ENCODE assay signal across 34 cellular contexts in genomic region chr1:40307186-40307585, GRCh38. TPM values are rescaled to one million over a fixed set of nuclear protein-coding genes. Genes with fewer than 3 reads are reported as not detected.
"Had no signal": no experiment of that assay in that cellular context is flagged by ENCODE, and none has a peak within 500 bp of the region (broad histone marks: within the 10 kb centered on the region; RNA-seq: fewer than 3 reads in every experiment).

No MANE protein-coding gene starts in this region.

- H3K9me3 ChIP-seq: heart left ventricle, left ventricle myocardium inferior, mucosa of descending colon, ovary, right atrium auricular region, right lobe of liver, stomach, suprapubic skin, thoracic aorta, tibial nerve, upper lobe of left lung, vagina had no signal

- H3K4me2 ChIP-seq: smooth muscle cell had no signal

- H3K27me3 ChIP-seq: ovary, right atrium auricular region, right lobe of liver, tibial nerve, upper lobe of left lung, vagina had no signal

- H3K4me3 ChIP-seq: heart left ventricle, left ventricle myocardium inferior, lung, mucosa of descending colon, ovary, right atrium auricular region, right lobe of liver, smooth muscle cell, stomach, suprapubic skin, thoracic aorta, tibial nerve, upper lobe of left lung, vagina had no signal

- H3K4me1 ChIP-seq: right atrium auricular region, right lobe of liver, tibial nerve, vagina had no signal

- H3K27ac ChIP-seq: heart left ventricle, left ventricle myocardium inferior, ovary, right atrium auricular region, right lobe of liver, stomach, suprapubic skin, thoracic aorta, tibial nerve, upper lobe of left lung, vagina had no signal

- H3K36me3 ChIP-seq: heart left ventricle, left ventricle myocardium inferior, ovary, right atrium auricular region, right lobe of liver, stomach, suprapubic skin, thoracic aorta, tibial nerve, upper lobe of left lung, vagina had no signal

- DNase-seq: heart left ventricle; hypothalamus; immature natural killer cell; kidney; left ventricle myocardium inferior; mesendoderm; midbrain; mucosa of descending colon; naive thymus-derived CD4-positive, alpha-beta T cell; nucleus accumbens; ovary; right lobe of liver; stimulated activated CD4-positive, alpha-beta T cell treated with anti-CD3 and anti-CD28 coated beads, Interleukin-1b, Interleukin-23, amount 100 ng/mL, for 48 hours; stimulated activated CD4-positive, alpha-beta T cell treated with anti-CD3 and anti-CD28 coated beads, Interleukin-2, amount 100 ng/mL, for 48 hours; stimulated activated naive B cell treated with anti-CD40 and anti-IgM and Interleukin-4, amounts not matched to agents 10 μg/mL and 1 μg/mL and 100 μg/mL, for 72 hours; stimulated activated naive CD8-positive, alpha-beta T cell treated with anti-CD3 and anti-CD28 coated beads, Interleukin-15, Interleukin-2, amounts not matched to agents 100 U/mL and 50 U/mL, for 24 hours; stomach; upper lobe of left lung had no signal

RNA-seq across cellular contexts. Expression of gene TMCO2, which starts 59.4 kb away (rescaled TPM):
- total RNA-seq: heart left ventricle; kidney; left ventricle myocardium inferior; lower leg skin; lung; mucosa of descending colon; myocyte; naive thymus-derived CD4-positive, alpha-beta T cell; natural killer cell treated with Interleukin-12 subunit alpha and Interleukin-12 subunit beta and Interleukin-15 and Interleukin-18, amount 100 ng/mL, for 72 hours; ovary; progenitor cell of endocrine pancreas; pulmonary artery endothelial cell; renal cortical epithelial cell; right atrium auricular region; right lobe of liver; skeletal muscle tissue; smooth muscle cell; stomach; suprapubic skin; thoracic aorta; tibial nerve; upper lobe of left lung; urinary bladder; vagina had no signal
- polyA plus RNA-seq: heart left ventricle; immature natural killer cell; lung; naive thymus-derived CD4-positive, alpha-beta T cell; neural cell; ovary; smooth muscle cell; stomach; urinary bladder had no signal
